In genomic region chr11:100635194-100635593, GRCh38 we compare ENCODE assay signal across 2 cellular contexts.
TF ChIP-seq lines count a peak whose summit lies in the region.

No MANE protein-coding gene starts in this region.

TF ChIP-seq in A549, 52 proteins besides CTCF, POLR2A, EP300 and RAD21:
- no peak for TF ChIP-seq TFCP2L1 (CRISPR knock-in tag; IDR thresholded peaks at IDR 0.05)
- TF ChIP-seq ATOH8 (CRISPR knock-in tag; IDR thresholded peaks at IDR 0.05; ENCODE audit: low read depth): no peak
- no peak for TF ChIP-seq REST (IDR thresholded peaks at IDR 0.05)
- no peak for TF ChIP-seq SMC3 (IDR thresholded peaks at IDR 0.05)
- no peak for TF ChIP-seq ZNF302 (CRISPR knock-in tag; IDR thresholded peaks at IDR 0.05)
- TF ChIP-seq EHMT2 (IDR thresholded peaks at IDR 0.05; ENCODE audit: low read depth): no peak
- no peak for TF ChIP-seq NR3C1 (IDR thresholded peaks at IDR 0.05)
- peak; percentile 66 for TF ChIP-seq NFE2L2 (conservative IDR thresholded peaks at IDR 0.05; ENCODE audit: low read length)
- TF ChIP-seq MYC (IDR thresholded peaks at IDR 0.05; ENCODE audit: borderline replicate concordance, low read length): no peak
- TF ChIP-seq MAFK (IDR thresholded peaks at IDR 0.05; ENCODE audit: partially characterized antibody): peak; percentile 73
- TF ChIP-seq HOXA7 (CRISPR knock-in tag; IDR thresholded peaks at IDR 0.05): no peak
- TF ChIP-seq CEBPB (IDR thresholded peaks at IDR 0.05): no peak
- TF ChIP-seq FOSL2 (IDR thresholded peaks at IDR 0.05): no peak
- no peak for TF ChIP-seq FOSL2 (CRISPR knock-in tag; IDR thresholded peaks at IDR 0.05)
- no peak for TF ChIP-seq CHD4 (IDR thresholded peaks at IDR 0.05; ENCODE audit: borderline replicate concordance)
- no peak for TF ChIP-seq RCOR1 (IDR thresholded peaks at IDR 0.05; ENCODE audit: low read depth, low read length)
- no peak for TF ChIP-seq CHD2 (IDR thresholded peaks at IDR 0.05; ENCODE audit: low read length, partially characterized antibody)
- TF ChIP-seq RFX5 (IDR thresholded peaks at IDR 0.05): no peak

TF ChIP-seq in IMR-90, 13 proteins besides CTCF, POLR2A, EP300 and RAD21:
- no peak for TF ChIP-seq MAZ (IDR thresholded peaks at IDR 0.05; ENCODE audit: borderline replicate concordance, low read depth, low read length)
- TF ChIP-seq NFE2L2 (IDR thresholded peaks at IDR 0.05; ENCODE audit: low read depth, low read length): peak; percentile 92
